Comparison of ENCODE assay signal across 1 cellular context in the genomic region with DNA sequence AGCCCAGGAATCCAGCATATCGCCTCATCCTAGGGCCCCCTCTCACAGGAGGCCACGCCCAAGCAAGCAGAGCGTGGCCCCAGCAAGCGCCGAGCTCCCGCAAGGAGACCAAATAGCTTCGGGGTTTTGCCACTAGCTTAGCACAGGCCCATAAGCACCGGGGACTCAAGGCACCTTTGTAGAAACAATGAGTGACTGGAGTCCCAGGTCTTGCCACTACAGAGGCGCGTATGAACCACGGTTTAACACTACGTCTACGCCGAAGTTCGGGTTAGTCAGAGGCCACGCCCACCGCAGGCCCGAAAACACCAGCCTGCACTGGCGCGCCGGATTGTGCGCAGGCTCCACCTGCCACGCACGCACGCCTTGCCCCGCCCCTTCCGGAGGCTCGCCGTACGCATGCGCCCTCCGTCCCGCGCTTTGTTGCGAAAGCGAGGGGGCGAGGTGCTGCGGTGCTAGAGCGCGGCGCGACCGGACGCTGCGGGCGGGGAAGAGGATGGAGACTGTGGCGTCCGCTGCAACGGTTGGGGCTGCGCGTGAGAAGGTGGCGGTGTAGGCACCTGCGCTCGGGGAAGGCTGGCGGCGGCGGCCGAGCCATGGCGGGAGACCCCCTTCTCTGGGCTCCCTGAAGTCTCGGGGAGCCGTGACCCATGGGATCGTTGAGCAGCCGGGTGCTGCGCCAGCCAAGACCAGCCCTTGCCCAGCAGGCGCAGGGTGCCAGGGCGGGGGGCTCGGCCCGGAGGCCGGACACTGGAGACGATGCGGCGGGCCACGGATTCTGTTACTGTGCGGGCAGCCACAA.
TF ChIP-seq lines count a peak whose summit lies in the region.

A gene with protein sequence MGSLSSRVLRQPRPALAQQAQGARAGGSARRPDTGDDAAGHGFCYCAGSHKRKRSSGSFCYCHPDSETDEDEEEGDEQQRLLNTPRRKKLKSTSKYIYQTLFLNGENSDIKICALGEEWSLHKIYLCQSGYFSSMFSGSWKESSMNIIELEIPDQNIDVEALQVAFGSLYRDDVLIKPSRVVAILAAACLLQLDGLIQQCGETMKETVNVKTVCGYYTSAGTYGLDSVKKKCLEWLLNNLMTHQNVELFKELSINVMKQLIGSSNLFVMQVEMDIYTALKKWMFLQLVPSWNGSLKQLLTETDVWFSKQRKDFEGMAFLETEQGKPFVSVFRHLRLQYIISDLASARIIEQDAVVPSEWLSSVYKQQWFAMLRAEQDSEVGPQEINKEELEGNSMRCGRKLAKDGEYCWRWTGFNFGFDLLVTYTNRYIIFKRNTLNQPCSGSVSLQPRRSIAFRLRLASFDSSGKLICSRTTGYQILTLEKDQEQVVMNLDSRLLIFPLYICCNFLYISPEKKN (plus strand): TSS at position 418 of the 802 bp plus-strand sequence. CDS start 233 bp downstream, at position 651.

TF ChIP-seq in WTC11, 78 proteins besides CTCF, POLR2A, EP300 and RAD21 (continued from another document and continues in another):
- no peak for TF ChIP-seq ZNF423 (CRISPR knock-in tag; IDR thresholded peaks at IDR 0.05)
- TF ChIP-seq RORB (CRISPR knock-in tag; IDR thresholded peaks at IDR 0.05), result no peak
- TF ChIP-seq, protein P1, sequence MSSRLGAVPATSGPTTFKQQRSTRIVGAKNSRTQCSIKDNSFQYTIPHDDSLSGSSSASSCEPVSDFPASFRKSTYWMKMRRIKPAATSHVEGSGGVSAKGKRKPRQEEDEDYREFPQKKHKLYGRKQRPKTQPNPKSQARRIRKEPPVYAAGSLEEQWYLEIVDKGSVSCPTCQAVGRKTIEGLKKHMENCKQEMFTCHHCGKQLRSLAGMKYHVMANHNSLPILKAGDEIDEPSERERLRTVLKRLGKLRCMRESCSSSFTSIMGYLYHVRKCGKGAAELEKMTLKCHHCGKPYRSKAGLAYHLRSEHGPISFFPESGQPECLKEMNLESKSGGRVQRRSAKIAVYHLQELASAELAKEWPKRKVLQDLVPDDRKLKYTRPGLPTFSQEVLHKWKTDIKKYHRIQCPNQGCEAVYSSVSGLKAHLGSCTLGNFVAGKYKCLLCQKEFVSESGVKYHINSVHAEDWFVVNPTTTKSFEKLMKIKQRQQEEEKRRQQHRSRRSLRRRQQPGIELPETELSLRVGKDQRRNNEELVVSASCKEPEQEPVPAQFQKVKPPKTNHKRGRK (CRISPR knock-in tag; IDR thresholded peaks at IDR 0.05; ENCODE audit: borderline replicate concordance), result no peak
- TF ChIP-seq, protein P2, sequence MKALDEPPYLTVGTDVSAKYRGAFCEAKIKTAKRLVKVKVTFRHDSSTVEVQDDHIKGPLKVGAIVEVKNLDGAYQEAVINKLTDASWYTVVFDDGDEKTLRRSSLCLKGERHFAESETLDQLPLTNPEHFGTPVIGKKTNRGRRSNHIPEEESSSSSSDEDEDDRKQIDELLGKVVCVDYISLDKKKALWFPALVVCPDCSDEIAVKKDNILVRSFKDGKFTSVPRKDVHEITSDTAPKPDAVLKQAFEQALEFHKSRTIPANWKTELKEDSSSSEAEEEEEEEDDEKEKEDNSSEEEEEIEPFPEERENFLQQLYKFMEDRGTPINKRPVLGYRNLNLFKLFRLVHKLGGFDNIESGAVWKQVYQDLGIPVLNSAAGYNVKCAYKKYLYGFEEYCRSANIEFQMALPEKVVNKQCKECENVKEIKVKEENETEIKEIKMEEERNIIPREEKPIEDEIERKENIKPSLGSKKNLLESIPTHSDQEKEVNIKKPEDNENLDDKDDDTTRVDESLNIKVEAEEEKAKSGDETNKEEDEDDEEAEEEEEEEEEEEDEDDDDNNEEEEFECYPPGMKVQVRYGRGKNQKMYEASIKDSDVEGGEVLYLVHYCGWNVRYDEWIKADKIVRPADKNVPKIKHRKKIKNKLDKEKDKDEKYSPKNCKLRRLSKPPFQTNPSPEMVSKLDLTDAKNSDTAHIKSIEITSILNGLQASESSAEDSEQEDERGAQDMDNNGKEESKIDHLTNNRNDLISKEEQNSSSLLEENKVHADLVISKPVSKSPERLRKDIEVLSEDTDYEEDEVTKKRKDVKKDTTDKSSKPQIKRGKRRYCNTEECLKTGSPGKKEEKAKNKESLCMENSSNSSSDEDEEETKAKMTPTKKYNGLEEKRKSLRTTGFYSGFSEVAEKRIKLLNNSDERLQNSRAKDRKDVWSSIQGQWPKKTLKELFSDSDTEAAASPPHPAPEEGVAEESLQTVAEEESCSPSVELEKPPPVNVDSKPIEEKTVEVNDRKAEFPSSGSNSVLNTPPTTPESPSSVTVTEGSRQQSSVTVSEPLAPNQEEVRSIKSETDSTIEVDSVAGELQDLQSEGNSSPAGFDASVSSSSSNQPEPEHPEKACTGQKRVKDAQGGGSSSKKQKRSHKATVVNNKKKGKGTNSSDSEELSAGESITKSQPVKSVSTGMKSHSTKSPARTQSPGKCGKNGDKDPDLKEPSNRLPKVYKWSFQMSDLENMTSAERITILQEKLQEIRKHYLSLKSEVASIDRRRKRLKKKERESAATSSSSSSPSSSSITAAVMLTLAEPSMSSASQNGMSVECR (CRISPR knock-in tag; IDR thresholded peaks at IDR 0.05; ENCODE audit: borderline replicate concordance), result peak; percentile 96
- TF ChIP-seq ZNF121 (CRISPR knock-in tag; IDR thresholded peaks at IDR 0.05), result no peak
- no peak for TF ChIP-seq EMX1 (CRISPR knock-in tag; IDR thresholded peaks at IDR 0.05)
- TF ChIP-seq, protein P3, sequence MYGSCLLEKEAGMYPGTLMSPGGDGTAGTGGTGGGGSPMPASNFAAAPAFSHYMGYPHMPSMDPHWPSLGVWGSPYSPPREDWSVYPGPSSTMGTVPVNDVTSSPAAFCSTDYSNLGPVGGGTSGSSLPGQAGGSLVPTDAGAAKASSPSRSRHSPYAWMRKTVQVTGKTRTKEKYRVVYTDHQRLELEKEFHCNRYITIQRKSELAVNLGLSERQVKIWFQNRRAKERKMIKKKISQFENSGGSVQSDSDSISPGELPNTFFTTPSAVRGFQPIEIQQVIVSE (CRISPR knock-in tag; IDR thresholded peaks at IDR 0.05; ENCODE audit: borderline replicate concordance), result no peak
- TF ChIP-seq NR3C1 (CRISPR knock-in tag; conservative IDR thresholded peaks at IDR 0.05; ENCODE audit: low read depth), result no peak
- TF ChIP-seq ATF6 (CRISPR knock-in tag; IDR thresholded peaks at IDR 0.05), result no peak
- TF ChIP-seq, protein P4, sequence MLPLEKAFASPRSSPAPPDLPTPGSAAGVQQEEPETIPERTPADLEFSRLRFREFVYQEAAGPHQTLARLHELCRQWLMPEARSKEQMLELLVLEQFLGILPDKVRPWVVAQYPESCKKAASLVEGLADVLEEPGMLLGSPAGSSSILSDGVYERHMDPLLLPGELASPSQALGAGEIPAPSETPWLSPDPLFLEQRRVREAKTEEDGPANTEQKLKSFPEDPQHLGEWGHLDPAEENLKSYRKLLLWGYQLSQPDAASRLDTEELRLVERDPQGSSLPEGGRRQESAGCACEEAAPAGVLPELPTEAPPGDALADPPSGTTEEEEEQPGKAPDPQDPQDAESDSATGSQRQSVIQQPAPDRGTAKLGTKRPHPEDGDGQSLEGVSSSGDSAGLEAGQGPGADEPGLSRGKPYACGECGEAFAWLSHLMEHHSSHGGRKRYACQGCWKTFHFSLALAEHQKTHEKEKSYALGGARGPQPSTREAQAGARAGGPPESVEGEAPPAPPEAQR (CRISPR knock-in tag; IDR thresholded peaks at IDR 0.05), result no peak
- TF ChIP-seq, protein P5, sequence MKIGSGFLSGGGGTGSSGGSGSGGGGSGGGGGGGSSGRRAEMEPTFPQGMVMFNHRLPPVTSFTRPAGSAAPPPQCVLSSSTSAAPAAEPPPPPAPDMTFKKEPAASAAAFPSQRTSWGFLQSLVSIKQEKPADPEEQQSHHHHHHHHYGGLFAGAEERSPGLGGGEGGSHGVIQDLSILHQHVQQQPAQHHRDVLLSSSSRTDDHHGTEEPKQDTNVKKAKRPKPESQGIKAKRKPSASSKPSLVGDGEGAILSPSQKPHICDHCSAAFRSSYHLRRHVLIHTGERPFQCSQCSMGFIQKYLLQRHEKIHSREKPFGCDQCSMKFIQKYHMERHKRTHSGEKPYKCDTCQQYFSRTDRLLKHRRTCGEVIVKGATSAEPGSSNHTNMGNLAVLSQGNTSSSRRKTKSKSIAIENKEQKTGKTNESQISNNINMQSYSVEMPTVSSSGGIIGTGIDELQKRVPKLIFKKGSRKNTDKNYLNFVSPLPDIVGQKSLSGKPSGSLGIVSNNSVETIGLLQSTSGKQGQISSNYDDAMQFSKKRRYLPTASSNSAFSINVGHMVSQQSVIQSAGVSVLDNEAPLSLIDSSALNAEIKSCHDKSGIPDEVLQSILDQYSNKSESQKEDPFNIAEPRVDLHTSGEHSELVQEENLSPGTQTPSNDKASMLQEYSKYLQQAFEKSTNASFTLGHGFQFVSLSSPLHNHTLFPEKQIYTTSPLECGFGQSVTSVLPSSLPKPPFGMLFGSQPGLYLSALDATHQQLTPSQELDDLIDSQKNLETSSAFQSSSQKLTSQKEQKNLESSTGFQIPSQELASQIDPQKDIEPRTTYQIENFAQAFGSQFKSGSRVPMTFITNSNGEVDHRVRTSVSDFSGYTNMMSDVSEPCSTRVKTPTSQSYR (CRISPR knock-in tag; IDR thresholded peaks at IDR 0.05), result peak; percentile 20; the same call in 1 of the 2 replicates
- TF ChIP-seq, protein P6, sequence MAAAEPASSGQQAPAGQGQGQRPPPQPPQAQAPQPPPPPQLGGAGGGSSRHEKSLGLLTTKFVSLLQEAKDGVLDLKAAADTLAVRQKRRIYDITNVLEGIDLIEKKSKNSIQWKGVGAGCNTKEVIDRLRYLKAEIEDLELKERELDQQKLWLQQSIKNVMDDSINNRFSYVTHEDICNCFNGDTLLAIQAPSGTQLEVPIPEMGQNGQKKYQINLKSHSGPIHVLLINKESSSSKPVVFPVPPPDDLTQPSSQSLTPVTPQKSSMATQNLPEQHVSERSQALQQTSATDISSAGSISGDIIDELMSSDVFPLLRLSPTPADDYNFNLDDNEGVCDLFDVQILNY (CRISPR knock-in tag; IDR thresholded peaks at IDR 0.05), result peak; percentile 92
- peak; percentile 99 for TF ChIP-seq SP1 (CRISPR knock-in tag; conservative IDR thresholded peaks at IDR 0.05)
- TF ChIP-seq, protein P7, sequence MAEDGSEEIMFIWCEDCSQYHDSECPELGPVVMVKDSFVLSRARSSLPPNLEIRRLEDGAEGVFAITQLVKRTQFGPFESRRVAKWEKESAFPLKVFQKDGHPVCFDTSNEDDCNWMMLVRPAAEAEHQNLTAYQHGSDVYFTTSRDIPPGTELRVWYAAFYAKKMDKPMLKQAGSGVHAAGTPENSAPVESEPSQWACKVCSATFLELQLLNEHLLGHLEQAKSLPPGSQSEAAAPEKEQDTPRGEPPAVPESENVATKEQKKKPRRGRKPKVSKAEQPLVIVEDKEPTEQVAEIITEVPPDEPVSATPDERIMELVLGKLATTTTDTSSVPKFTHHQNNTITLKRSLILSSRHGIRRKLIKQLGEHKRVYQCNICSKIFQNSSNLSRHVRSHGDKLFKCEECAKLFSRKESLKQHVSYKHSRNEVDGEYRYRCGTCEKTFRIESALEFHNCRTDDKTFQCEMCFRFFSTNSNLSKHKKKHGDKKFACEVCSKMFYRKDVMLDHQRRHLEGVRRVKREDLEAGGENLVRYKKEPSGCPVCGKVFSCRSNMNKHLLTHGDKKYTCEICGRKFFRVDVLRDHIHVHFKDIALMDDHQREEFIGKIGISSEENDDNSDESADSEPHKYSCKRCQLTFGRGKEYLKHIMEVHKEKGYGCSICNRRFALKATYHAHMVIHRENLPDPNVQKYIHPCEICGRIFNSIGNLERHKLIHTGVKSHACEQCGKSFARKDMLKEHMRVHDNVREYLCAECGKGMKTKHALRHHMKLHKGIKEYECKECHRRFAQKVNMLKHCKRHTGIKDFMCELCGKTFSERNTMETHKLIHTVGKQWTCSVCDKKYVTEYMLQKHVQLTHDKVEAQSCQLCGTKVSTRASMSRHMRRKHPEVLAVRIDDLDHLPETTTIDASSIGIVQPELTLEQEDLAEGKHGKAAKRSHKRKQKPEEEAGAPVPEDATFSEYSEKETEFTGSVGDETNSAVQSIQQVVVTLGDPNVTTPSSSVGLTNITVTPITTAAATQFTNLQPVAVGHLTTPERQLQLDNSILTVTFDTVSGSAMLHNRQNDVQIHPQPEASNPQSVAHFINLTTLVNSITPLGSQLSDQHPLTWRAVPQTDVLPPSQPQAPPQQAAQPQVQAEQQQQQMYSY (CRISPR knock-in tag; IDR thresholded peaks at IDR 0.05), result peak; percentile 12; the same call in 1 of the 2 replicates
- no peak; the same call in 1 of the 2 replicates for TF ChIP-seq CREB1 (CRISPR knock-in tag; IDR thresholded peaks at IDR 0.05)
- TF ChIP-seq NFYB (CRISPR knock-in tag; conservative IDR thresholded peaks at IDR 0.05; ENCODE audit: low read depth), result no peak
- peak; percentile 97 for TF ChIP-seq TEAD1 (CRISPR knock-in tag; IDR thresholded peaks at IDR 0.05)
- no peak for TF ChIP-seq E2F4 (CRISPR knock-in tag; IDR thresholded peaks at IDR 0.05; ENCODE audit: borderline replicate concordance, low read depth)
- no peak for TF ChIP-seq NR2C2 (CRISPR knock-in tag; IDR thresholded peaks at IDR 0.05)
- peak; percentile 97 for TF ChIP-seq ETV6 (CRISPR knock-in tag; IDR thresholded peaks at IDR 0.05)
- TF ChIP-seq ZNF425 (CRISPR knock-in tag; conservative IDR thresholded peaks at IDR 0.05), result no peak
